Comparison of ENCODE assay signal across 8 cellular contexts in genomic region chr1:27233677-27234053, GRCh38.
DNase-seq lines count a peak whose midpoint lies in the region; ATAC-seq and TF ChIP-seq lines count a peak whose summit lies in the region.

No MANE protein-coding gene starts in this region.

- H3K36me3 ChIP-seq in mucosa of stomach (ENCODE audit: control insufficient read depth, insufficient read depth, low read length) = no peaks in the 10 kb centered on the region

- no peaks in the 10 kb centered on the region for H3K27me3 ChIP-seq in mucosa of stomach (ENCODE audit: control insufficient read depth, insufficient read depth, low read length)

- H3K4me1 ChIP-seq in mucosa of stomach (ENCODE audit: control insufficient read depth, insufficient read depth, low read length) = peaks cover 11% of the 10 kb centered on the region

- peak overlapping the region; percentile 44 to 69 for H3K4me3 ChIP-seq in cardiac fibroblast (replicated peaks in 1 of 2; ENCODE audit: low read depth in 2 of 2, low read length in 2 of 2)
- H3K4me3 ChIP-seq in mucosa of stomach (ENCODE audit: low read length) = no peak overlapping the region

- DNase-seq in MV-4-11 (lab: John Stamatoyannopoulos, UW) (peak; percentile 13), cardiac fibroblast (ENCODE audit: low read depth in 2 of 2) (no peak), SW 1271 (lab: John Stamatoyannopoulos, UW) (no peak), epidermal melanocyte (ENCODE audit: insufficient read length, low spot score) (no peak), medulla oblongata (ENCODE audit: extremely low spot score) (no peak)

- peak overlapping the region; percentile 22 for H3K9ac ChIP-seq in mucosa of stomach (ENCODE audit: low read length)

- ATAC-seq in GM18907 (IDR thresholded peaks at IDR 0.05; ENCODE audit: unreplicated experiment) (peak; percentile 13), GM18517 (IDR thresholded peaks at IDR 0.05; ENCODE audit: unreplicated experiment) (no peak)

- H3K9me3 ChIP-seq in mucosa of stomach (ENCODE audit: control insufficient read depth, low read length) = no peaks in the 10 kb centered on the region

- no peak for TF ChIP-seq CTCF in cardiac fibroblast (IDR thresholded peaks at IDR 0.05; ENCODE audit: low read depth, low read length)
